ENCODE assay signal across 1 cellular context in the genomic region with DNA sequence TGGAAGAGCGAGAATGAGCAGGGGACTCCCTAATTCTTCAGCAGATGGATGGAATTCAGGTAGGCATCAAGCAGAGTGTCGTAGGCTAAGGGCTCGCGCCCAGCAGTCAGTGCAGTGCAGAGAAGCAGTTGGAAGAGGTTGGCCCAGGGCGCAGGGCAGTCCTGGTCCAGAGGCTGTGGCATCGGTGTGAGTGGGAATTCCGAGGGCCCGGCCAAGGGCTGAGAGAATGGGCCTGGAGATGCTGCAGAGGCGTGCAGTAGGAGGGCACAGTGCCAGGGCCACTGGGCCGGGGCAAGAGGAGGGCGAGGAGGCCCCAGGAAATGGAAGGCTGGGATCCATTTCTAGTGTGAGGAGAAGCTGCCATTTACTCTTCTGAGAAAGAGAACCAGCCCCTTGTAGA.
TF ChIP-seq lines count a peak whose summit lies in the region.

No MANE protein-coding gene starts in this region.

TF ChIP-seq in HepG2, 621 proteins besides CTCF, POLR2A, EP300 and RAD21:
- TF ChIP-seq, protein P1, sequence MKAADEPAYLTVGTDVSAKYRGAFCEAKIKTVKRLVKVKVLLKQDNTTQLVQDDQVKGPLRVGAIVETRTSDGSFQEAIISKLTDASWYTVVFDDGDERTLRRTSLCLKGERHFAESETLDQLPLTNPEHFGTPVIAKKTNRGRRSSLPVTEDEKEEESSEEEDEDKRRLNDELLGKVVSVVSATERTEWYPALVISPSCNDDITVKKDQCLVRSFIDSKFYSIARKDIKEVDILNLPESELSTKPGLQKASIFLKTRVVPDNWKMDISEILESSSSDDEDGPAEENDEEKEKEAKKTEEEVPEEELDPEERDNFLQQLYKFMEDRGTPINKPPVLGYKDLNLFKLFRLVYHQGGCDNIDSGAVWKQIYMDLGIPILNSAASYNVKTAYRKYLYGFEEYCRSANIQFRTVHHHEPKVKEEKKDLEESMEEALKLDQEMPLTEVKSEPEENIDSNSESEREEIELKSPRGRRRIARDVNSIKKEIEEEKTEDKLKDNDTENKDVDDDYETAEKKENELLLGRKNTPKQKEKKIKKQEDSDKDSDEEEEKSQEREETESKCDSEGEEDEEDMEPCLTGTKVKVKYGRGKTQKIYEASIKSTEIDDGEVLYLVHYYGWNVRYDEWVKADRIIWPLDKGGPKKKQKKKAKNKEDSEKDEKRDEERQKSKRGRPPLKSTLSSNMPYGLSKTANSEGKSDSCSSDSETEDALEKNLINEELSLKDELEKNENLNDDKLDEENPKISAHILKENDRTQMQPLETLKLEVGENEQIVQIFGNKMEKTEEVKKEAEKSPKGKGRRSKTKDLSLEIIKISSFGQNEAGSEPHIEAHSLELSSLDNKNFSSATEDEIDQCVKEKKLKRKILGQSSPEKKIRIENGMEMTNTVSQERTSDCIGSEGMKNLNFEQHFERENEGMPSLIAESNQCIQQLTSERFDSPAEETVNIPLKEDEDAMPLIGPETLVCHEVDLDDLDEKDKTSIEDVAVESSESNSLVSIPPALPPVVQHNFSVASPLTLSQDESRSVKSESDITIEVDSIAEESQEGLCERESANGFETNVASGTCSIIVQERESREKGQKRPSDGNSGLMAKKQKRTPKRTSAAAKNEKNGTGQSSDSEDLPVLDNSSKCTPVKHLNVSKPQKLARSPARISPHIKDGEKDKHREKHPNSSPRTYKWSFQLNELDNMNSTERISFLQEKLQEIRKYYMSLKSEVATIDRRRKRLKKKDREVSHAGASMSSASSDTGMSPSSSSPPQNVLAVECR (CRISPR knock-in tag; IDR thresholded peaks at IDR 0.05; ENCODE audit: borderline replicate concordance), result no peak
- TF ChIP-seq, protein P2, sequence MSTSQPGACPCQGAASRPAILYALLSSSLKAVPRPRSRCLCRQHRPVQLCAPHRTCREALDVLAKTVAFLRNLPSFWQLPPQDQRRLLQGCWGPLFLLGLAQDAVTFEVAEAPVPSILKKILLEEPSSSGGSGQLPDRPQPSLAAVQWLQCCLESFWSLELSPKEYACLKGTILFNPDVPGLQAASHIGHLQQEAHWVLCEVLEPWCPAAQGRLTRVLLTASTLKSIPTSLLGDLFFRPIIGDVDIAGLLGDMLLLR (CRISPR knock-in tag; IDR thresholded peaks at IDR 0.05), result no peak
- TF ChIP-seq RBM22 (optimal IDR thresholded peaks at IDR 0.05; ENCODE audit: low read length) (peak; percentile 47), KAT8 (CRISPR knock-in tag; IDR thresholded peaks at IDR 0.05) (no peak)
